ENCODE assay signal across 8 cellular contexts in genomic region chr9:128689820-128690683, GRCh38. TPM values are rescaled to one million over a fixed set of nuclear protein-coding genes. Genes with fewer than 3 reads are reported as not detected.
DNase-seq lines count a peak whose midpoint lies in the region; ATAC-seq and TF ChIP-seq lines count a peak whose summit lies in the region.

No MANE protein-coding gene starts in this region.

- peak overlapping the region; percentile 64 for H3K4me2 ChIP-seq in MM.1S (ENCODE audit: low read depth, low read length)

- H3K9me2 ChIP-seq in MM.1S (replicated peaks; ENCODE audit: insufficient read depth, low read length): no peaks in the 10 kb centered on the region

- H3K36me3 ChIP-seq in MM.1S (replicated peaks; ENCODE audit: insufficient read depth, low read length): peaks cover 10% of the 10 kb centered on the region; the same call in 1 of the 2 replicates
- H3K36me3 ChIP-seq in effector memory CD4-positive, alpha-beta T cell (ENCODE audit: control insufficient read depth, insufficient read depth, low read length): peaks cover 32% of the 10 kb centered on the region

- no peaks in the 10 kb centered on the region for H3K27me3 ChIP-seq in MM.1S (replicated peaks; ENCODE audit: insufficient read depth, low read length)
- no peaks in the 10 kb centered on the region for H3K27me3 ChIP-seq in effector memory CD4-positive, alpha-beta T cell (replicated peaks; ENCODE audit: control insufficient read depth, insufficient read depth, low read length, poor library complexity, severe bottlenecking)

- no peak overlapping the region for H2AFZ ChIP-seq in MM.1S (ENCODE audit: low read length)

- H3K27ac Mint-ChIP-seq in mesothelial cell of epicardium: peak overlapping the region; percentile 100

- peak overlapping the region; percentile 24; the same call in 1 of the 2 replicates for H3K27ac ChIP-seq in MM.1S (ENCODE audit: low read length)
- peak overlapping the region; percentile 68 for H3K27ac ChIP-seq in effector memory CD4-positive, alpha-beta T cell (ENCODE audit: insufficient read depth, low read length, poor library complexity, severe bottlenecking)

- no peaks in the 10 kb centered on the region for H3K9me3 Mint-ChIP-seq in mesothelial cell of epicardium

- peaks cover 25% of the 10 kb centered on the region for H3K4me1 ChIP-seq in MM.1S (ENCODE audit: low read length)
- peaks cover 30% of the 10 kb centered on the region for H3K4me1 ChIP-seq in effector memory CD4-positive, alpha-beta T cell (ENCODE audit: control insufficient read depth, insufficient read depth, low read length, poor library complexity, severe bottlenecking)

- peak overlapping the region; percentile 81 for H3K9ac ChIP-seq in MM.1S (ENCODE audit: low read length)

- H3K4me3 Mint-ChIP-seq in mesothelial cell of epicardium: peak overlapping the region; percentile 100

- peak; percentile 53 to 55 for DNase-seq in NCI-H2081 (lab: John Stamatoyannopoulos, UW)
- no peak for DNase-seq in NCI-H2081 treated with DMSO at 0.1 percent for 48 hours (lab: John Stamatoyannopoulos, UW)
- DNase-seq in MM.1S: no peak
- DNase-seq in activated CD4-positive, alpha-beta T cell treated with anti-CD3 and anti-CD28 coated beads, Interleukin-2, amount 50 U/mL, for 24 hours (ENCODE audit: low read depth in 1 of 2, low spot score in 1 of 2): peak; percentile 28 to 40
- DNase-seq in effector memory CD4-positive, alpha-beta T cell: peak; percentile 44 to 52 (median 45)
- DNase-seq in mesothelial cell of epicardium (ENCODE audit: low spot score in 2 of 2, unreplicated experiment in 2 of 2): no peak
- peak; percentile 45 for DNase-seq in stimulated activated naive CD8-positive, alpha-beta T cell treated with anti-CD3 and anti-CD28 coated beads, Interleukin-15, Interleukin-2, amounts not matched to agents 100 U/mL and 50 U/mL, for 24 hours
- no peak for DNase-seq in NOMO-1 treated with dmso at 0.1 percent for 144 hours (lab: John Stamatoyannopoulos, UW; ENCODE audit: unreplicated experiment)

- ATAC-seq in stimulated activated naive CD8-positive, alpha-beta T cell treated with anti-CD3 and anti-CD28 coated beads, Interleukin-15, Interleukin-2, amounts not matched to agents 100 U/mL and 50 U/mL, for 24 hours: no peak

- H3K27me3 Mint-ChIP-seq in mesothelial cell of epicardium (ENCODE audit: low read depth): no peaks in the 10 kb centered on the region

- peaks cover 33% of the 10 kb centered on the region for H3K4me1 Mint-ChIP-seq in mesothelial cell of epicardium

- H3K36me3 Mint-ChIP-seq in mesothelial cell of epicardium: peaks cover 23% of the 10 kb centered on the region

- TF ChIP-seq CTCF in MM.1S (IDR thresholded peaks at IDR 0.05; ENCODE audit: low read length) (no peak), mesothelial cell of epicardium (IDR thresholded peaks at IDR 0.05; ENCODE audit: unreplicated experiment) (no peak)

- peaks cover 39% of the 10 kb centered on the region for H3F3A ChIP-seq in MM.1S (ENCODE audit: insufficient read depth, low read length)

- peak overlapping the region; percentile 87 for H3K4me3 ChIP-seq in MM.1S (ENCODE audit: low read length)
- peak overlapping the region; percentile 60 for H3K4me3 ChIP-seq in effector memory CD4-positive, alpha-beta T cell (ENCODE audit: insufficient read depth, low read depth, low read length, poor library complexity, severe bottlenecking)

- H3K79me2 ChIP-seq in MM.1S (ENCODE audit: low read length): peaks cover 82% of the 10 kb centered on the region

- H4K20me1 ChIP-seq in MM.1S (ENCODE audit: insufficient read depth, low read length): peaks cover 32% of the 10 kb centered on the region

- no peaks in the 10 kb centered on the region for H3K9me3 ChIP-seq in MM.1S (replicated peaks; ENCODE audit: insufficient read depth, low read length)
- H3K9me3 ChIP-seq in effector memory CD4-positive, alpha-beta T cell (ENCODE audit: control insufficient read depth, low read length): no peaks in the 10 kb centered on the region

RNA-seq across cellular contexts. Expression of gene SET, which starts 1.0 kb away (rescaled TPM):
- total RNA-seq in mesothelial cell of epicardium: 443 to 471 TPM (median 467 TPM) in 3 replicates

RNA-seq across cellular contexts. Expression of gene PKN3, which starts 12.3 kb away (rescaled TPM):
- 5.2 to 6.6 TPM (median 5.9 TPM) in 3 replicates for total RNA-seq in mesothelial cell of epicardium

RNA-seq across cellular contexts. Expression of gene DYNC2I2, which starts 33.4 kb away (rescaled TPM):
- total RNA-seq in mesothelial cell of epicardium: 35.2 to 38.3 TPM (median 37.2 TPM) in 3 replicates

RNA-seq across cellular contexts. Expression of gene ZDHHC12, which starts 33.9 kb away (rescaled TPM):
- 20.7 to 22.6 TPM (median 21.6 TPM) in 3 replicates for total RNA-seq in mesothelial cell of epicardium

Comparison
In these comparisons a context has a peak if more than half of its experiments do, and no peak if none do; other contexts are left out.
1. DNase-seq: peak in NCI-H2081 (2 of 2), activated CD4-positive, alpha-beta T cell treated with anti-CD3 and anti-CD28 coated beads, Interleukin-2, amount 50 U/mL, for 24 hours (2 of 2), effector memory CD4-positive, alpha-beta T cell (3 of 3) and stimulated activated naive CD8-positive, alpha-beta T cell treated with anti-CD3 and anti-CD28 coated beads, Interleukin-15, Interleukin-2, amounts not matched to agents 100 U/mL and 50 U/mL, for 24 hours (single experiment); none in NCI-H2081 treated with DMSO at 0.1 percent for 48 hours (single experiment), MM.1S (single experiment), mesothelial cell of epicardium (0 of 2) and NOMO-1 treated with dmso at 0.1 percent for 144 hours (single experiment).